In the genomic region with DNA sequence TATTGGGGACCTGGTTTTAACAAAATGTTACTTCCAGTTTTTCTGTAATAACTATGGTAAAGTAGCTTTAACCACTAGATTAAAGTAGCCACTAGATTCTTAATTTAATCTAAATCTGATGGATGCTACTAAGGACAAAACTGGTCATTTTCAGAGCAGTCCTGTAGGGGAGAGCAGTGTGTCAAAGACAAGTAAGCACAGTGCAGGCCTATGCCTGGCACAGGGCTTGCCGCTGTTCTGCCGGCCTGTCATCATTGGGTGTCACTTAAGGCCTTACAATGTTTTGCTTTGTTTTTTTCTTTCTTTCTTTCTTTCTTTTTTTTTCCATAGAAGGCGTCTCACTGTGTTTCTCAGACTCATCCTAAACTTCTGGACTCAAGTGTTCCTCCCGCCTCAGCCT, we compare ENCODE assay signal across 26 cellular contexts. TPM values are rescaled to one million over a fixed set of nuclear protein-coding genes. Genes with fewer than 3 reads are reported as not detected.
DNase-seq lines count a peak whose midpoint lies in the region; ATAC-seq, FAIRE-seq and TF ChIP-seq lines count a peak whose summit lies in the region.
"Had no signal": no experiment of that assay in that cellular context is flagged by ENCODE, and none has a peak within 500 bp of the region (broad histone marks: within the 10 kb centered on the region; RNA-seq: fewer than 3 reads in every experiment).

No MANE protein-coding gene starts in this region.

- H3K27ac ChIP-seq in HepG2 (ENCODE audit: extremely low read length, insufficient read depth, low read length): no peak overlapping the region
- H3K27ac ChIP-seq in right lobe of liver: no peak overlapping the region
- no peak overlapping the region for H3K27ac ChIP-seq in left lung
- H3K27ac ChIP-seq: BLaER1, esophagus squamous epithelium, GM23248, SJCRH30 had no signal

- H2AFZ ChIP-seq in HepG2 (ENCODE audit: low read length): no peak overlapping the region
- H2AFZ ChIP-seq: GM23248 had no signal

- CTCF ChIA-PET in HepG2 (lab: Yijun Ruan, JAX; ENCODE audit: low intra/inter-chr PET ratio, low total read pairs): no interaction called here

- 96% methylated on average over 4 of the region's 4 CpGs for WGBS in HepG2 (ENCODE audit: low lambda C conversion rate)
- WGBS in right lobe of liver (ENCODE audit: insufficient coverage, low coverage, low lambda C conversion rate, missing lambda C conversion rate): 82% methylated on average over 4 of the region's 4 CpGs

- DNase-seq in HepG2 (ENCODE audit: low spot score) (no peak), right lobe of liver (no peak), epithelial cell of proximal tubule (ENCODE audit: low read depth) (no peak), nucleus accumbens (lab: John Stamatoyannopoulos, UW) (peak in 30 of 56 donors; percentile 4 to 61 (median 24)), ACHN (no peak), left lung (no peak), MG63 (no peak), NCI-H226 (no peak)
- DNase-seq: activated CD4-positive, alpha-beta T cell treated with anti-CD3 and anti-CD28 coated beads, Interleukin-2, amount 10 ng/mL, durations not matched to agents 7 days and 5 days; activated CD8-positive, alpha-beta memory T cell treated with anti-CD3 and anti-CD28 coated beads, Interleukin-2, amount 10 ng/mL, durations not matched to agents 7 days and 5 days; activated naive CD4-positive, alpha-beta T cell treated with anti-CD3 and anti-CD28 coated beads, Interleukin-2, amount 50 U/mL, for 16 hours; effector CD4-positive, alpha-beta T cell; esophagus squamous epithelium; GM23248; NCI-H2171 treated with DMSO at 0.1 percent for 48 hours; NCI-H526 treated with DMSO at 0.1 percent for 48 hours; SJCRH30; small intestine; stimulated activated naive B cell treated with anti-CD40 and anti-IgM and Interleukin-4, amounts not matched to agents 10 μg/mL and 1 μg/mL and 100 μg/mL, for 72 hours; T-helper 2 cell had no signal

- no peak for TF ChIP-seq POLR2A in HepG2 (IDR thresholded peaks at IDR 0.05; ENCODE audit: insufficient read depth in 1 of 2, low read depth in 2 of 2, low read length in 2 of 2)
- TF ChIP-seq POLR2A in right lobe of liver (IDR thresholded peaks at IDR 0.05): no peak

- H3K36me3 ChIP-seq in HepG2 (replicated peaks in 1 of 2; ENCODE audit: control insufficient read depth in 1 of 2, insufficient read depth in 2 of 2, low read length in 2 of 2) (no peaks in the 10 kb centered on the region), right lobe of liver (no peaks in the 10 kb centered on the region), left lung (peaks cover 0 to 22% of the 10 kb centered on the region in 2 donors), MG63 (peaks cover 20% of the 10 kb centered on the region)

- no TSS peak for BruUV-seq in HepG2 (replicated peaks; lab: Mats Ljungman, UMichigan)

- intact Hi-C loops in HepG2 (cut with micrococcal nuclease; ENCODE audit: unreplicated experiment) (no loop called here), right lobe of liver (cut with DNase I) (no loop called here), left lung (cut with DNase I) (no loop called here)

- TF ChIP-seq EP300 in HepG2 (IDR thresholded peaks at IDR 0.05; ENCODE audit: low read depth in 2 of 2, low read length in 2 of 2) (no peak), HepG2 (CRISPR knock-in tag; IDR thresholded peaks at IDR 0.05; ENCODE audit: borderline replicate concordance) (no peak)

- H3K79me2 ChIP-seq in HepG2 (ENCODE audit: insufficient read depth, low read length): no peaks in the 10 kb centered on the region

- H3K4me1 ChIP-seq in HepG2 (ENCODE audit: insufficient read depth, low read length): peaks cover 7% of the 10 kb centered on the region; the same call in 1 of the 2 replicates
- H3K4me1 ChIP-seq in right lobe of liver: no peaks in the 10 kb centered on the region
- no peaks in the 10 kb centered on the region for H3K4me1 ChIP-seq in left lung
- H3K4me1 ChIP-seq: esophagus squamous epithelium had no signal

- in situ Hi-C loops in HepG2 (cut with HindIII; ENCODE audit: extremely low pct_ligation_motif_present, low pct_unique_long_range_greater_than_20kb): no loop called here
- in situ Hi-C loops in ACHN (cut with HindIII; ENCODE audit: low pct_ligation_motif_present, low pct_unique_long_range_greater_than_20kb, low sequenced_read_pairs): no loop called here

- H3K4me3 ChIP-seq in HepG2 (replicated peaks in 1 of 3; ENCODE audit: insufficient read depth in 1 of 3, low read depth in 2 of 3, low read length in 3 of 3) (no peak overlapping the region), right lobe of liver (no peak overlapping the region), epithelial cell of proximal tubule (ENCODE audit: low read depth, low read length) (no peak overlapping the region), left lung (no peak overlapping the region), MG63 (no peak overlapping the region)
- H3K4me3 ChIP-seq: BLaER1, esophagus squamous epithelium, GM23248, SJCRH30 had no signal

- POLR2A ChIA-PET in HepG2 (lab: Yijun Ruan, JAX): no interaction called here

- no peaks in the 10 kb centered on the region for H3K27me3 ChIP-seq in HepG2 (ENCODE audit: control insufficient read depth in 1 of 2, insufficient read depth in 2 of 2, low read length in 2 of 2)
- no peaks in the 10 kb centered on the region for H3K27me3 ChIP-seq in right lobe of liver
- H3K27me3 ChIP-seq in left lung: no peaks in the 10 kb centered on the region
- no peaks in the 10 kb centered on the region for H3K27me3 ChIP-seq in MG63
- H3K27me3 ChIP-seq: BLaER1, esophagus squamous epithelium, SJCRH30 had no signal

- ATAC-seq in HepG2 (peak; percentile 64; the same call in 2 of the 3 replicates), right lobe of liver (no peak), left lung (no peak)
- ATAC-seq: activated CD8-positive, alpha-beta memory T cell treated with anti-CD3 and anti-CD28 coated beads, Interleukin-2, amount 10 ng/mL, durations not matched to agents 7 days and 5 days; left lobe of liver; stimulated activated naive B cell treated with anti-CD40 and anti-IgM and Interleukin-4, amounts not matched to agents 10 μg/mL and 1 μg/mL and 100 μg/mL, for 72 hours had no signal

- H3K4me2 ChIP-seq in HepG2 (ENCODE audit: low read depth, low read length): no peak overlapping the region
- H3K4me2 ChIP-seq: BLaER1 had no signal

- H3K9me3 ChIP-seq in HepG2 (ENCODE audit: low read length) (no peaks in the 10 kb centered on the region), right lobe of liver (no peaks in the 10 kb centered on the region), left lung (no peaks in the 10 kb centered on the region), MG63 (no peaks in the 10 kb centered on the region)
- H3K9me3 ChIP-seq: BLaER1, esophagus squamous epithelium, SJCRH30 had no signal

- H4K20me1 ChIP-seq in HepG2 (ENCODE audit: insufficient read depth, low read length): no peaks in the 10 kb centered on the region

- no peak for FAIRE-seq in HepG2 (lab: Jason Lieb, UNC)
- FAIRE-seq: D721Med, RCC 7860, small intestine had no signal

- TF ChIP-seq CTCF in HepG2 (CRISPR knock-in tag; IDR thresholded peaks at IDR 0.05): no peak
- no peak for TF ChIP-seq CTCF in right lobe of liver (IDR thresholded peaks at IDR 0.05)
- peak; percentile 2 for TF ChIP-seq CTCF in epithelial cell of proximal tubule (conservative IDR thresholded peaks at IDR 0.05; ENCODE audit: low read depth, low read length)
- no peak for TF ChIP-seq CTCF in left lung (IDR thresholded peaks at IDR 0.05)

- H3K9ac ChIP-seq in HepG2 (ENCODE audit: insufficient read depth, low read depth, low read length): no peak overlapping the region
- H3K9ac ChIP-seq: BLaER1, GM23248 had no signal

- TF ChIP-seq RAD21 in HepG2 (CRISPR knock-in tag; IDR thresholded peaks at IDR 0.05): no peak

TF ChIP-seq in HepG2, 621 proteins besides CTCF, POLR2A, EP300 and RAD21 (continues in another document):
- no peak for TF ChIP-seq STAG1 (CRISPR knock-in tag; IDR thresholded peaks at IDR 0.05)
- TF ChIP-seq HOXA7 (CRISPR knock-in tag; IDR thresholded peaks at IDR 0.05): no peak
- TF ChIP-seq ZNF44 (CRISPR knock-in tag; IDR thresholded peaks at IDR 0.05): no peak

RNA-seq across cellular contexts. Expression of a gene that starts 53.0 kb away (rescaled TPM):
- total RNA-seq in HepG2 (2016; rRNA removed; fragmentation: Illumina TruSeq; extraction: Trizol) (not detected in 2 replicates), right lobe of liver (not detected), epithelial cell of proximal tubule (3.1 and 6.9 TPM in 2 replicates), left lung (under 1 TPM in 1 of 2 donors, not detected in 1; 0.29 TPM)
- total RNA-seq in HepG2 (2016; cell fraction: cytosol; rRNA removed; fragmentation: Illumina TruSeq; extraction: Trizol; ENCODE audit: low read depth): not detected in 2 replicates
- not detected in 2 replicates for total RNA-seq in HepG2 (2016; cell fraction: insoluble cytoplasmic fraction; rRNA removed; fragmentation: Illumina TruSeq; extraction: Trizol)
- total RNA-seq in HepG2 (2016; cell fraction: membrane; rRNA removed; fragmentation: Illumina TruSeq; extraction: Trizol): not detected in 2 replicates
- total RNA-seq in HepG2 (2016; cell fraction: nucleus; rRNA removed; fragmentation: Illumina TruSeq; extraction: Trizol): not detected in 2 replicates
- polyA plus RNA-seq in HepG2 (2011; rRNA removed): not detected in 2 replicates
- not detected in 2 replicates for polyA plus RNA-seq in HepG2 (2011; cell fraction: cytosol; rRNA removed)
- polyA plus RNA-seq in HepG2 (2011; cell fraction: nucleus; rRNA removed): not detected in 2 replicates
- not detected in 2 replicates for polyA plus RNA-seq in HepG2 (2012)
- not detected in 2 replicates for polyA plus RNA-seq in HepG2 (2016; cell fraction: cytosol; fragmentation: Illumina TruSeq; extraction: Trizol; ENCODE audit: low read depth)
- not detected in 2 replicates for polyA plus RNA-seq in HepG2 (2016; cell fraction: insoluble cytoplasmic fraction; fragmentation: Illumina TruSeq; extraction: Trizol; ENCODE audit: low read depth)
- not detected in 2 replicates for polyA plus RNA-seq in HepG2 (2016; cell fraction: membrane; fragmentation: Illumina TruSeq; extraction: Trizol; ENCODE audit: low read depth)
- polyA plus RNA-seq in HepG2 (2016; cell fraction: nucleus; fragmentation: Illumina TruSeq; extraction: Trizol; ENCODE audit: insufficient read depth, low read depth): not detected in 2 replicates
- polyA minus RNA-seq in HepG2 (2011; rRNA and poly(A)+ RNA removed; ENCODE audit: low replicate concordance): 1.3 TPM in 1 of 2 replicates, not detected in the other
- not detected in 2 replicates for polyA minus RNA-seq in HepG2 (2011; cell fraction: cytosol; rRNA and poly(A)+ RNA removed)
- polyA minus RNA-seq in HepG2 (2011; cell fraction: nucleus; rRNA and poly(A)+ RNA removed): not detected in 2 replicates
- total RNA-seq in MG63 (2014; rRNA removed; shearing (Covaris generic); ENCODE audit: low replicate concordance): not detected in 2 replicates
- total RNA-seq: activated CD4-positive, alpha-beta T cell treated with anti-CD3 and anti-CD28 coated beads, Interleukin-2, amount 10 ng/mL, durations not matched to agents 7 days and 5 days; activated CD8-positive, alpha-beta memory T cell treated with anti-CD3 and anti-CD28 coated beads, Interleukin-2, amount 10 ng/mL, durations not matched to agents 7 days and 5 days; activated T-helper 1 cell treated with anti-CD3 and anti-CD28 coated beads, Interleukin-12 subunit alpha, Interleukin-12 subunit beta, Interleukin-2, Interleukin-4 antibody, amounts not matched to agents 30 ng/mL and 10 ng/mL and 1 ng/mL, durations not matched to agents 14 hours and 24 hours and 36 hours; left lobe of liver; pulmonary artery endothelial cell; SJCRH30 had no signal

Comparison
In these comparisons a context has a peak if more than half of its experiments do, and no peak if none do; other contexts are left out.
1. DNase-seq: peak in nucleus accumbens (30 of 56); none in HepG2 (single experiment), right lobe of liver (0 of 3), epithelial cell of proximal tubule (single experiment), ACHN (single experiment), left lung (0 of 2), MG63 (single experiment) and NCI-H226 (single experiment).